7 cellular contexts compared by ENCODE assay signal in genomic region chr4:95348418-95348817, GRCh38.
"Had no signal": no experiment of that assay in that cellular context is flagged by ENCODE, and none has a peak within 500 bp of the region (broad histone marks: within the 10 kb centered on the region; RNA-seq: fewer than 3 reads in every experiment).

No MANE protein-coding gene starts in this region.

- DNase-seq: IMR-90, KBM-7, KG1 had no signal

- H3K36me3 Mint-ChIP-seq: IgD-negative memory B cell had no signal

- H3K4me1 Mint-ChIP-seq: IgD-negative memory B cell had no signal

- ATAC-seq: HepG2 had no signal

- H3K4me3 Mint-ChIP-seq: IgD-negative memory B cell had no signal

- H3K27ac Mint-ChIP-seq: IgD-negative memory B cell had no signal

- H3K27me3 Mint-ChIP-seq: IgD-negative memory B cell had no signal

- H3K27ac ChIP-seq: HL-60 had no signal

- FAIRE-seq: HepG2, HTR-8/SVneo had no signal
